In the genomic region with DNA sequence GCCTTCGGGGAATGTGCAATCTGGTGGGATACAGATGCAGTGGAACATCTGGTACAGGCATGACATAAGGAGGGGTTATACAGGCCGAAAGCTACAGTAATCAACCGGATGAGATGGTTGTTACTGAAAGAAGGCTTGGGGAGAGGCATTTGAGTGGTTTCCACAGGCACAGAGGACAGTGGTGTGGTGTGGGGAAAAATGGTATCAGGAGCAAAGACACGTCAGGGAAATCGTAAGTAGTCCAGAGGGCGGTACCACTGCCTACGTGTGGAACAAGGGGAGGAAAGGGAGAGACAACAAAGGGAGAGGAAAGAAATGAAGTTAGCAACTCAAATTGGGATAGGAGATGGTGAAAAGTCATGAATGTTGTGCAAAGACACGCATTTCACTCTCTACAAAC, we compare ENCODE assay signal across 1 cellular context.
TF ChIP-seq lines count a peak whose summit lies in the region.

No MANE protein-coding gene starts in this region.

TF ChIP-seq in K562, 482 proteins besides CTCF, POLR2A, EP300 and RAD21:
- TF ChIP-seq RFX1 (IDR thresholded peaks at IDR 0.05) (no peak), PRPF4 (IDR thresholded peaks at IDR 0.05; ENCODE audit: insufficient read depth, low read depth, low read length, poor library complexity, severe bottlenecking) (no peak), CBX8 (IDR thresholded peaks at IDR 0.05; ENCODE audit: borderline replicate concordance, extremely low read depth, low read depth, low read length, poor library complexity, severe bottlenecking) (peak; percentile 9)
- TF ChIP-seq, protein P1, sequence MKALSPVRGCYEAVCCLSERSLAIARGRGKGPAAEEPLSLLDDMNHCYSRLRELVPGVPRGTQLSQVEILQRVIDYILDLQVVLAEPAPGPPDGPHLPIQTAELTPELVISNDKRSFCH (CRISPR knock-in tag; IDR thresholded peaks at IDR 0.05) = no peak
- TF ChIP-seq, protein P1 (tag; IDR thresholded peaks at IDR 0.05) = no peak
